In the genomic region with DNA sequence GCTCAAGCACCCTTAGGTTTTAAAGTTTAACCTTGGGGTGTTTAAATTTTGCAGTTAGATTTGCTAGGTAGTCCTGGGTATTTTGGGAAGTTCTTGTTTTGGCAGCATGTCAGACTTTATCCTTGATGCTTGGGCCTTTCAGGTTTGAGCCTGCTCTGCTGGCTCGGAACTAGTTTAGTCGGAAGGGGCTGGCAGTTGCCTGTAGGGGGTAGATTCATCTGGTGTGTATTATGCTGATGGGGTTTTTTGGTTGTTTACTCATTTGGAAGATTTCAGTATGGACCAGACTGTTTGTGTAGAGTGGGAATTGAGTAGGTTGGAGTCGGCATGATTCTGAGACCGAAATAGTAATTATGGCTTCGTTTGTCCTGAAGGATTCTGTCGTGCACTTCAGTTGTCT, we compare ENCODE assay signal across 22 cellular contexts. TPM values are rescaled to one million over a fixed set of nuclear protein-coding genes. Genes with fewer than 3 reads are reported as not detected.
DNase-seq lines count a peak whose midpoint lies in the region; ATAC-seq, FAIRE-seq and TF ChIP-seq lines count a peak whose summit lies in the region.
"Had no signal": no experiment of that assay in that cellular context is flagged by ENCODE, and none has a peak within 500 bp of the region (broad histone marks: within the 10 kb centered on the region; RNA-seq: fewer than 3 reads in every experiment).

No MANE protein-coding gene starts in this region.

- no peak overlapping the region for H3K4me2 ChIP-seq in GM12878 (ENCODE audit: control insufficient read depth, insufficient read depth)

- DNase-seq in DMS 273 (lab: John Stamatoyannopoulos, UW; ENCODE audit: unreplicated experiment), result peak; percentile 25
- DNase-seq in DMS 273 treated with DMSO at 0.1 percent for 48 hours (lab: John Stamatoyannopoulos, UW), result no peak
- DNase-seq in H7, result peak; percentile 13
- no peak for DNase-seq in GM12878 (ENCODE audit: low read depth, low spot score)
- DNase-seq in naive thymus-derived CD8-positive, alpha-beta T cell, result no peak
- DNase-seq in stimulated activated naive CD4-positive, alpha-beta T cell (lab: John Stamatoyannopoulos, UW), result no peak
- DNase-seq in head of caudate nucleus, result no peak
- DNase-seq in occipital lobe (lab: John Stamatoyannopoulos, UW), result no peak
- DNase-seq: activated CD4-positive, alpha-beta T cell treated with anti-CD3 and anti-CD28 coated beads, Interleukin-2, amount 10 ng/mL, durations not matched to agents 24 days and 14 days; anterior cingulate cortex; erythroblast; NCI-H1417 treated with DMSO at 0.1 percent for 48 hours; NCI-H2171 treated with DMSO at 0.1 percent for 48 hours; NCI-H82; small intestine; stimulated activated CD4-positive, alpha-beta T cell treated with anti-CD3 and anti-CD28 coated beads, Interleukin-4, amount 100 ng/mL, for 4 hours; thyroid gland had no signal

- BruUV-seq in GM12878 (replicated peaks; lab: Mats Ljungman, UMichigan), result no TSS peak

- no peaks in the 10 kb centered on the region for H3K27me3 Mint-ChIP-seq in naive thymus-derived CD8-positive, alpha-beta T cell
- H3K27me3 Mint-ChIP-seq: activated CD4-positive, alpha-beta T cell treated with anti-CD3 and anti-CD28 coated beads, Interleukin-2, amount 10 ng/mL, durations not matched to agents 24 days and 14 days had no signal

- ATAC-seq in GM12878, result no peak
- ATAC-seq in naive thymus-derived CD8-positive, alpha-beta T cell, result no peak
- ATAC-seq: Panc1 had no signal

- TF ChIP-seq RAD21 in GM12878 (IDR thresholded peaks at IDR 0.05; ENCODE audit: insufficient read depth, low read depth, low read length), result no peak

- in situ Hi-C loops in GM12878 (cut with MboI), result no loop called here

- peaks cover 70% of the 10 kb centered on the region for H3K79me2 ChIP-seq in GM12878 (ENCODE audit: control insufficient read depth, insufficient read depth, low read length)

- peaks cover 0 to 61% (median 6%) of the 10 kb centered on the region in 3 donors for H3K36me3 Mint-ChIP-seq in naive thymus-derived CD8-positive, alpha-beta T cell

- peaks cover 19 to 57% (median 40%) of the 10 kb centered on the region in 4 donors for H3K4me1 Mint-ChIP-seq in naive thymus-derived CD8-positive, alpha-beta T cell

- peak overlapping the region in 7 of 10 donors; percentile 1 to 85 (median 65) for H3K27ac Mint-ChIP-seq in naive thymus-derived CD8-positive, alpha-beta T cell

- TF ChIP-seq POLR2A in GM12878 (IDR thresholded peaks at IDR 0.05; ENCODE audit: low read depth, low read length), result no peak

- H3K9me3 ChIP-seq in GM12878 (replicated peaks; ENCODE audit: control insufficient read depth, insufficient read depth, low read length), result no peaks in the 10 kb centered on the region
- H3K9me3 ChIP-seq: thyroid gland had no signal

- peaks cover 42% of the 10 kb centered on the region for H3K36me3 ChIP-seq in H7 (replicated peaks; ENCODE audit: control insufficient read depth, insufficient read depth, low read length)
- peaks cover 23 to 39% of the 10 kb centered on the region in 2 experiments for H3K36me3 ChIP-seq in GM12878 (ENCODE audit: control insufficient read depth in 2 of 2, insufficient read depth in 2 of 2, low read length in 1 of 2)

- RAD21 ChIA-PET in GM12878 (lab: Charles Lee; ENCODE audit: unreplicated experiment), result no interaction called here

- TF ChIP-seq EP300 in GM12878 (IDR thresholded peaks at IDR 0.05; ENCODE audit: borderline replicate concordance in 1 of 2, control insufficient read depth in 1 of 2, low read depth in 2 of 2, low read length in 2 of 2), result no peak

- H3K27ac ChIP-seq in GM12878 (ENCODE audit: control insufficient read depth, insufficient read depth), result no peak overlapping the region
- H3K27ac ChIP-seq: 22Rv1, coronary artery, thyroid gland had no signal

- intact Hi-C loops in GM12878 (cut with micrococcal nuclease; ENCODE audit: unreplicated experiment) (no loop called here), head of caudate nucleus (cut with DNase I) (no loop called here)

- H3K4me3 Mint-ChIP-seq in naive thymus-derived CD8-positive, alpha-beta T cell, result peak overlapping the region in 4 of 10 donors; percentile 8 to 55 (median 39)
- H3K4me3 Mint-ChIP-seq: activated CD4-positive, alpha-beta T cell treated with anti-CD3 and anti-CD28 coated beads, Interleukin-2, amount 10 ng/mL, durations not matched to agents 24 days and 14 days; CD14-positive monocyte had no signal

- no peak for TF ChIP-seq CTCF in GM12878 (IDR thresholded peaks at IDR 0.05 in 2 of 3, conservative IDR thresholded peaks at IDR 0.05 in 1 of 3; ENCODE audit: control insufficient read depth in 2 of 3, extremely low read depth in 1 of 3, insufficient read depth in 1 of 3, low read depth in 3 of 3, low read length in 3 of 3)

- H3K9ac ChIP-seq in GM12878 (ENCODE audit: control insufficient read depth, insufficient read depth, low read length), result no peak overlapping the region

- 77% methylated on average over 6 of the region's 6 CpGs for WGBS in GM12878 (ENCODE audit: insufficient coverage, insufficient replicate concordance, low lambda C conversion rate, missing lambda C conversion rate)

- H2AFZ ChIP-seq in GM12878 (ENCODE audit: control insufficient read depth, low read depth, low read length), result no peak overlapping the region

- SMC1A ChIA-PET in GM12878 (lab: Charles Lee; ENCODE audit: uncharacterized antibody, unreplicated experiment), result no interaction called here

- H3K4me1 ChIP-seq in GM12878 (ENCODE audit: control insufficient read depth, insufficient read depth, low read length), result peaks cover 14% of the 10 kb centered on the region

- H3K9me3 Mint-ChIP-seq in naive thymus-derived CD8-positive, alpha-beta T cell, result no peaks in the 10 kb centered on the region
- H3K9me3 Mint-ChIP-seq: activated CD4-positive, alpha-beta T cell treated with anti-CD3 and anti-CD28 coated beads, Interleukin-2, amount 10 ng/mL, durations not matched to agents 24 days and 14 days; CD14-positive monocyte had no signal

- FAIRE-seq in GM12878 (lab: Jason Lieb, UNC), result no peak
- FAIRE-seq: GM19239, small intestine had no signal

- CTCF ChIA-PET in GM12878 (lab: Yijun Ruan, JAX), result interaction anchor here (1.6 kb wide), 1 partner anchor 84 kb away, joined by 6 read pairs; no protein-coding TSS in a partner anchor

- H3K27me3 ChIP-seq in H7 (ENCODE audit: control insufficient read depth, insufficient read depth, low read length) (no peaks in the 10 kb centered on the region), GM12878 (replicated peaks in 1 of 2; ENCODE audit: control insufficient read depth in 2 of 2, insufficient read depth in 2 of 2, low read length in 1 of 2) (no peaks in the 10 kb centered on the region)
- H3K27me3 ChIP-seq: thyroid gland had no signal

- H3K4me3 ChIP-seq in H7 (ENCODE audit: insufficient read depth, low read depth, low read length) (no peak overlapping the region), GM12878 (no peak overlapping the region)
- H3K4me3 ChIP-seq: coronary artery, thyroid gland had no signal

- H4K20me1 ChIP-seq in GM12878 (ENCODE audit: control insufficient read depth, insufficient read depth), result peaks cover 17% of the 10 kb centered on the region

- POLR2A ChIA-PET in GM12878 (lab: Charles Lee), result interaction anchor here (0.6 to 0.7 kb wide), 2 partner anchors 13 to 138 kb away, joined by 3 to 4 read pairs; no protein-coding TSS in a partner anchor
- POLR2A ChIA-PET in naive thymus-derived CD8-positive, alpha-beta T cell (lab: Charles Lee), result interaction anchor here (0.8 kb wide), 1 partner anchor 170 kb away, joined by 4 read pairs; no protein-coding TSS in a partner anchor

RNA-seq across cellular contexts. Expression of a gene that starts 15.1 kb away (rescaled TPM):
- 354 and 378 TPM in 2 replicates for total RNA-seq in H7 (2014; rRNA removed; shearing (Covaris generic))
- total RNA-seq in GM12878 (2013; cell fraction: nucleolus; rRNA removed), result 214 and 243 TPM in 2 replicates
- total RNA-seq in GM12878 (2014; rRNA removed) (100 and 112 TPM in 2 replicates), GM12878 (2014; rRNA removed; fragmentation: Illumina TruSeq; extraction: Trizol) (109 and 112 TPM in 2 replicates), GM12878 (2021) (354 and 383 TPM in 2 replicates), occipital lobe (148 TPM)
- polyA plus RNA-seq in GM12878 (2011; ENCODE audit: low read depth), result 91.1 TPM
- polyA plus RNA-seq in GM12878 (2011; rRNA removed) (106 and 178 TPM in 2 replicates), GM12878 (2014; fragmentation: Illumina TruSeq; extraction: Trizol) (180 and 253 TPM in 2 replicates), GM12878 (2014; fragmentation: Nextera tagmentation; extraction: Ambion mirVana) (10 to 100 TPM; 28.1 to 38.1 TPM), GM12878 (2014; rRNA removed) (175 and 191 TPM in 2 replicates), GM12878 (2016; fragmentation: Nextera tagmentation; extraction: Ambion mirVana) (100 to 1,000 TPM; 205 TPM)
- 116 and 136 TPM in 2 replicates for polyA plus RNA-seq in GM12878 (2011; cell fraction: cytosol; rRNA removed)
- polyA plus RNA-seq in GM12878 (2011; cell fraction: nucleus; rRNA removed), result 323 and 436 TPM in 2 replicates
- 139 and 213 TPM in 2 replicates for polyA plus RNA-seq in GM12878 (2012)
- polyA minus RNA-seq in GM12878 (2011; rRNA and poly(A)+ RNA removed), result 111 and 131 TPM in 2 replicates
- 59.6 and 68.8 TPM in 2 replicates for polyA minus RNA-seq in GM12878 (2011; cell fraction: cytosol; rRNA and poly(A)+ RNA removed)
- 70.6 and 125 TPM in 2 replicates for polyA minus RNA-seq in GM12878 (2011; cell fraction: nucleus; rRNA and poly(A)+ RNA removed)
- total RNA-seq in naive thymus-derived CD8-positive, alpha-beta T cell, result 100 to 1,000 TPM; 385 to 391 TPM
- 10 to 100 TPM; 79.6 to 99.1 (median 92.8) TPM for polyA plus RNA-seq in naive thymus-derived CD8-positive, alpha-beta T cell

RNA-seq across cellular contexts. Expression of a gene that starts 32.0 kb away (rescaled TPM):
- 52.4 and 64.9 TPM in 2 replicates for total RNA-seq in H7 (2014; rRNA removed; shearing (Covaris generic))
- 39.8 and 40.8 TPM in 2 replicates for total RNA-seq in GM12878 (2013; cell fraction: nucleolus; rRNA removed)
- total RNA-seq in GM12878 (2014; rRNA removed) (40.7 and 44.3 TPM in 2 replicates), GM12878 (2014; rRNA removed; fragmentation: Illumina TruSeq; extraction: Trizol) (18.1 and 19.9 TPM in 2 replicates), GM12878 (2021) (55.0 and 59.3 TPM in 2 replicates), occipital lobe (32.1 TPM)
- 33.3 TPM for polyA plus RNA-seq in GM12878 (2011; ENCODE audit: low read depth)
- polyA plus RNA-seq in GM12878 (2011; rRNA removed) (10.7 and 33.9 TPM in 2 replicates), GM12878 (2014; fragmentation: Illumina TruSeq; extraction: Trizol) (4.0 and 14.2 TPM in 2 replicates), GM12878 (2014; fragmentation: Nextera tagmentation; extraction: Ambion mirVana) (1 to 10 TPM in 1 of 2 experiments, under 1 TPM in 1; 0.89 to 8.6 TPM), GM12878 (2014; rRNA removed) (66.0 and 71.2 TPM in 2 replicates), GM12878 (2016; fragmentation: Nextera tagmentation; extraction: Ambion mirVana) (10 to 100 TPM; 73.7 to 78.9 TPM)
- polyA plus RNA-seq in GM12878 (2011; cell fraction: cytosol; rRNA removed), result 41.3 and 62.3 TPM in 2 replicates
- polyA plus RNA-seq in GM12878 (2011; cell fraction: nucleus; rRNA removed), result 244 and 250 TPM in 2 replicates
- polyA plus RNA-seq in GM12878 (2012), result 42.4 and 48.1 TPM in 2 replicates
- 13.8 and 18.9 TPM in 2 replicates for polyA minus RNA-seq in GM12878 (2011; rRNA and poly(A)+ RNA removed)
- 10.2 and 10.4 TPM in 2 replicates for polyA minus RNA-seq in GM12878 (2011; cell fraction: cytosol; rRNA and poly(A)+ RNA removed)
- polyA minus RNA-seq in GM12878 (2011; cell fraction: nucleus; rRNA and poly(A)+ RNA removed), result 20.6 and 23.8 TPM in 2 replicates
- total RNA-seq in naive thymus-derived CD8-positive, alpha-beta T cell, result 10 to 100 TPM; 54.7 to 62.3 TPM
- polyA plus RNA-seq in naive thymus-derived CD8-positive, alpha-beta T cell, result 10 to 100 TPM; 33.5 to 41.0 (median 36.6) TPM

RNA-seq across cellular contexts. Expression of a gene that starts 43.9 kb away (rescaled TPM):
- 39.4 and 43.0 TPM in 2 replicates for total RNA-seq in H7 (2014; rRNA removed; shearing (Covaris generic))
- 44.5 and 46.6 TPM in 2 replicates for total RNA-seq in GM12878 (2013; cell fraction: nucleolus; rRNA removed)
- total RNA-seq in GM12878 (2014; rRNA removed), result 18.0 TPM in 2 replicates
- total RNA-seq in GM12878 (2014; rRNA removed; fragmentation: Illumina TruSeq; extraction: Trizol), result 9.8 and 11.0 TPM in 2 replicates
- total RNA-seq in GM12878 (2021), result 45.3 and 48.4 TPM in 2 replicates
- 35.0 TPM for polyA plus RNA-seq in GM12878 (2011; ENCODE audit: low read depth)
- 32.3 and 51.3 TPM in 2 replicates for polyA plus RNA-seq in GM12878 (2011; rRNA removed)
- 58.8 and 71.6 TPM in 2 replicates for polyA plus RNA-seq in GM12878 (2011; cell fraction: cytosol; rRNA removed)
- 95.0 and 120 TPM in 2 replicates for polyA plus RNA-seq in GM12878 (2011; cell fraction: nucleus; rRNA removed)
- polyA plus RNA-seq in GM12878 (2012), result 53.3 and 76.7 TPM in 2 replicates
- 41.9 and 45.0 TPM in 2 replicates for polyA plus RNA-seq in GM12878 (2014; fragmentation: Illumina TruSeq; extraction: Trizol)
- 1 to 10 TPM; 3.0 to 3.3 TPM for polyA plus RNA-seq in GM12878 (2014; fragmentation: Nextera tagmentation; extraction: Ambion mirVana)
- polyA plus RNA-seq in GM12878 (2014; rRNA removed), result 31.6 and 33.0 TPM in 2 replicates
- polyA plus RNA-seq in GM12878 (2016; fragmentation: Nextera tagmentation; extraction: Ambion mirVana), result 10 to 100 TPM; 26.7 to 26.9 TPM
- 53.9 and 67.1 TPM in 2 replicates for polyA minus RNA-seq in GM12878 (2011; rRNA and poly(A)+ RNA removed)
- 24.6 and 26.8 TPM in 2 replicates for polyA minus RNA-seq in GM12878 (2011; cell fraction: cytosol; rRNA and poly(A)+ RNA removed)
- 22.5 and 27.9 TPM in 2 replicates for polyA minus RNA-seq in GM12878 (2011; cell fraction: nucleus; rRNA and poly(A)+ RNA removed)
- 100 to 1,000 TPM; 268 to 270 TPM for total RNA-seq in naive thymus-derived CD8-positive, alpha-beta T cell
- 100 to 1,000 TPM; 201 to 331 (median 218) TPM for polyA plus RNA-seq in naive thymus-derived CD8-positive, alpha-beta T cell
- 25.9 TPM for total RNA-seq in occipital lobe

RNA-seq across cellular contexts. Expression of a gene that starts 48.6 kb away (rescaled TPM):
- total RNA-seq in H7 (2014; rRNA removed; shearing (Covaris generic)), result 77.6 and 89.9 TPM in 2 replicates
- 284 and 297 TPM in 2 replicates for total RNA-seq in GM12878 (2013; cell fraction: nucleolus; rRNA removed)
- total RNA-seq in GM12878 (2014; rRNA removed), result 56.8 and 68.7 TPM in 2 replicates
- 53.0 and 58.9 TPM in 2 replicates for total RNA-seq in GM12878 (2014; rRNA removed; fragmentation: Illumina TruSeq; extraction: Trizol)
- total RNA-seq in GM12878 (2021), result 128 and 146 TPM in 2 replicates
- 38.6 TPM for polyA plus RNA-seq in GM12878 (2011; ENCODE audit: low read depth)
- 22.8 and 47.4 TPM in 2 replicates for polyA plus RNA-seq in GM12878 (2011; rRNA removed)
- polyA plus RNA-seq in GM12878 (2011; cell fraction: cytosol; rRNA removed), result 40.7 and 47.0 TPM in 2 replicates
- polyA plus RNA-seq in GM12878 (2011; cell fraction: nucleus; rRNA removed), result 133 and 175 TPM in 2 replicates
- polyA plus RNA-seq in GM12878 (2012), result 82.2 and 92.4 TPM in 2 replicates
- polyA plus RNA-seq in GM12878 (2014; fragmentation: Illumina TruSeq; extraction: Trizol), result 54.5 and 69.2 TPM in 2 replicates
- polyA plus RNA-seq in GM12878 (2014; fragmentation: Nextera tagmentation; extraction: Ambion mirVana), result 1 to 10 TPM; 1.2 to 3.4 TPM
- polyA plus RNA-seq in GM12878 (2014; rRNA removed), result 93.1 and 113 TPM in 2 replicates
- polyA plus RNA-seq in GM12878 (2016; fragmentation: Nextera tagmentation; extraction: Ambion mirVana), result 100 to 1,000 TPM in 1 of 2 experiments, 10 to 100 TPM in 1; 98.3 to 100 TPM
- polyA minus RNA-seq in GM12878 (2011; rRNA and poly(A)+ RNA removed), result 102 and 114 TPM in 2 replicates
- polyA minus RNA-seq in GM12878 (2011; cell fraction: cytosol; rRNA and poly(A)+ RNA removed), result 44.5 and 54.7 TPM in 2 replicates
- 103 and 181 TPM in 2 replicates for polyA minus RNA-seq in GM12878 (2011; cell fraction: nucleus; rRNA and poly(A)+ RNA removed)
- 100 to 1,000 TPM; 267 to 270 TPM for total RNA-seq in naive thymus-derived CD8-positive, alpha-beta T cell
- polyA plus RNA-seq in naive thymus-derived CD8-positive, alpha-beta T cell, result 10 to 100 TPM; 45.0 to 91.4 (median 60.9) TPM
- total RNA-seq in occipital lobe, result 34.0 TPM

Comparison
In these comparisons a context has a peak if more than half of its experiments do, and no peak if none do; other contexts are left out.
1. DNase-seq: peak in DMS 273 (single experiment) and H7 (single experiment); none in DMS 273 treated with DMSO at 0.1 percent for 48 hours (single experiment), GM12878 (single experiment), naive thymus-derived CD8-positive, alpha-beta T cell (0 of 10), stimulated activated naive CD4-positive, alpha-beta T cell (0 of 6), head of caudate nucleus (0 of 42) and occipital lobe (single experiment).